Comparison of ENCODE assay signal across 17 cellular contexts in the genomic region with DNA sequence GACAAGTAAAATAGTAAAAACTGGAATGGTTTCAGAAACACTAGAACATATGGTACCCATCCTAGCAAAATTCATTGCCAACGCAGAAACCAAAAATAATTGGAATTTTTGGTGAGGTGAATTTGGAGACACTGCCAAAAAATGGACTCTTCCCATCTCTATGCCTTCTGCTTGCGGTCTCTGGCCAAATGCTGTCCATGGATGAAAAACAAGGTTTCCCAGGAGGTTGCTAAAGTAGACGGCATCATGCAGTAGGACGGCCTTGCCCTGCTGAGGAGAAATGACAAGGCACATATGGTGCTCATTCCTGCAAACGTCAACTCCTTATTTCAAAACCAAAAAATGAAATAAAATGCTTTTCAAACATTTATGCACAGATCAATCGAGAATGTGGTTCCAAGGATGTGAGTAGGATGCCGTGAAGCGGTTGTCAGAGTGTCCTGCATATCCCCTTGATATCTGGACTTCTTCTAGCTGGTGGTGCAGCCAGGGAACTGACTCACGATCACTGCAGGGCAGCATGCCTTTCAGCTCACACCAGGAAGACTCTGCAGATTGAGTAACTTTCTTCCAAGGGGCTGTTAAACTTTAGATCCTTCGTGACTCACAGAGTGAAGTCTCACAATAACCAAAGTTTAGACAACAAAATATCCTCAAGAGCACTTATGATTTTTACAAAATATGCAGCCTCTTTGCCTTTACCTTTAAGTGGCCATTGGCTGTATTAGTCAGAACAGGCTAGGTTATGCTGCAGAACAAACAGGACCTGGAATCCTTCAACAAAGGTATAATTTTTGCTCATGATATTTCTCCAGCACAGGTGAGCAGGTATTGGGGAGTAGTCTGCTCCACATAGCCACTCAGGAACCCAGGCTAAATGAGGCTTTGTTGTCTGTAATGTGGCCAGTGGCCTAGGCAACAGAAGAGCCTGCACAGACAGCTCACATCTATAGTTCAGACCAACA.
A peak's percentile ranks its signal among the peaks of the same experiment; 100 is the strongest.
DNase-seq lines count a peak whose midpoint lies in the region; ATAC-seq and TF ChIP-seq lines count a peak whose summit lies in the region.
"Had no signal": no experiment of that assay in that cellular context is flagged by ENCODE, and none has a peak within 500 bp of the region (broad histone marks: within the 10 kb centered on the region; RNA-seq: fewer than 3 reads in every experiment).

No MANE protein-coding gene starts in this region.

- no peaks in the 10 kb centered on the region for H3K9me3 ChIP-seq in body of pancreas
- H3K9me3 ChIP-seq: ascending aorta, mucosa of descending colon, upper lobe of right lung had no signal

- no peak overlapping the region for H3K27ac ChIP-seq in body of pancreas
- H3K27ac ChIP-seq: ascending aorta, upper lobe of right lung had no signal

- no peaks in the 10 kb centered on the region for H3K4me1 ChIP-seq in body of pancreas
- H3K4me1 ChIP-seq: ascending aorta, upper lobe of right lung had no signal

- H3K4me3 Mint-ChIP-seq in stimulated activated naive B cell treated with anti-CD40 and anti-IgM and Interleukin-4, amounts not matched to agents 10 μg/mL and 1 μg/mL and 100 μg/mL, for 72 hours: no peak overlapping the region
- H3K4me3 Mint-ChIP-seq: activated T-helper 1 cell treated with anti-CD3 and anti-CD28 coated beads, Interleukin-12 subunit alpha, Interleukin-12 subunit beta, Interleukin-2, Interleukin-4 antibody, amounts not matched to agents 30 ng/mL and 10 ng/mL and 1 ng/mL, durations not matched to agents 14 hours and 24 hours and 36 hours; T-helper 17 cell had no signal

- DNase-seq in AG08396 (ENCODE audit: low spot score) (peak; percentile 73), HS-5 (ENCODE audit: low read depth) (peak; percentile 70), body of pancreas (peak in 1 of 4 donors; percentile 13), foreskin fibroblast (peak; percentile 96), DMS53 (lab: John Stamatoyannopoulos, UW) (no peak), NCI-H2081 (lab: John Stamatoyannopoulos, UW) (no peak)
- no peak for DNase-seq in effector CD4-positive, alpha-beta T cell
- no peak for DNase-seq in stimulated activated naive B cell treated with anti-CD40 and anti-IgM and Interleukin-4, amounts not matched to agents 10 μg/mL and 1 μg/mL and 100 μg/mL, for 72 hours
- DNase-seq: activated CD4-positive, alpha-beta T cell treated with anti-CD3 and anti-CD28 coated beads for 4 hours; mucosa of descending colon; NCI-H345; posterior cingulate gyrus; T-helper 17 cell; upper lobe of right lung had no signal

- H3K36me3 ChIP-seq in body of pancreas (replicated peaks in 1 of 2; ENCODE audit: insufficient read depth in 1 of 2, low read depth in 2 of 2): no peaks in the 10 kb centered on the region
- H3K36me3 ChIP-seq: ascending aorta, upper lobe of right lung had no signal

- 82 to 84% methylated on average over 10 of the region's 10 CpGs for WGBS in body of pancreas, 2 donors

- peaks cover 1 to 4% of the 10 kb centered on the region in 2 donors for H3K9me3 Mint-ChIP-seq in stimulated activated naive B cell treated with anti-CD40 and anti-IgM and Interleukin-4, amounts not matched to agents 10 μg/mL and 1 μg/mL and 100 μg/mL, for 72 hours
- H3K9me3 Mint-ChIP-seq: activated T-helper 1 cell treated with anti-CD3 and anti-CD28 coated beads, Interleukin-12 subunit alpha, Interleukin-12 subunit beta, Interleukin-2, Interleukin-4 antibody, amounts not matched to agents 30 ng/mL and 10 ng/mL and 1 ng/mL, durations not matched to agents 14 hours and 24 hours and 36 hours had no signal

- no peaks in the 10 kb centered on the region for H3K27me3 Mint-ChIP-seq in stimulated activated naive B cell treated with anti-CD40 and anti-IgM and Interleukin-4, amounts not matched to agents 10 μg/mL and 1 μg/mL and 100 μg/mL, for 72 hours

- peaks cover 43 to 56% of the 10 kb centered on the region in 2 donors for H3K4me1 Mint-ChIP-seq in stimulated activated naive B cell treated with anti-CD40 and anti-IgM and Interleukin-4, amounts not matched to agents 10 μg/mL and 1 μg/mL and 100 μg/mL, for 72 hours

- H3K27me3 ChIP-seq in body of pancreas: no peaks in the 10 kb centered on the region
- H3K27me3 ChIP-seq: ascending aorta, upper lobe of right lung had no signal

- no peak overlapping the region for H3K27ac Mint-ChIP-seq in stimulated activated naive B cell treated with anti-CD40 and anti-IgM and Interleukin-4, amounts not matched to agents 10 μg/mL and 1 μg/mL and 100 μg/mL, for 72 hours
- H3K27ac Mint-ChIP-seq: activated T-helper 1 cell treated with anti-CD3 and anti-CD28 coated beads, Interleukin-12 subunit alpha, Interleukin-12 subunit beta, Interleukin-2, Interleukin-4 antibody, amounts not matched to agents 30 ng/mL and 10 ng/mL and 1 ng/mL, durations not matched to agents 14 hours and 24 hours and 36 hours; T-helper 17 cell had no signal

- no peak for TF ChIP-seq POLR2A in body of pancreas (IDR thresholded peaks at IDR 0.05)

- ATAC-seq in body of pancreas: peak; percentile 24
- no peak for ATAC-seq in stimulated activated naive B cell treated with anti-CD40 and anti-IgM and Interleukin-4, amounts not matched to agents 10 μg/mL and 1 μg/mL and 100 μg/mL, for 72 hours (replicated peaks)
- ATAC-seq: Panc1, T-helper 17 cell, upper lobe of right lung had no signal

- H3K4me3 ChIP-seq in body of pancreas (no peak overlapping the region), foreskin fibroblast (ENCODE audit: low read depth in 1 of 2, low read length in 2 of 2) (no peak overlapping the region)
- H3K4me3 ChIP-seq: ascending aorta, mucosa of descending colon, upper lobe of right lung had no signal

- TF ChIP-seq CTCF in body of pancreas (IDR thresholded peaks at IDR 0.05) (no peak), foreskin fibroblast (IDR thresholded peaks at IDR 0.05; ENCODE audit: low read depth, low read length) (peak; percentile 28)

- H3K36me3 Mint-ChIP-seq in stimulated activated naive B cell treated with anti-CD40 and anti-IgM and Interleukin-4, amounts not matched to agents 10 μg/mL and 1 μg/mL and 100 μg/mL, for 72 hours: peaks cover 0 to 2% of the 10 kb centered on the region in 2 donors

- intact Hi-C loops in body of pancreas (cut with DNase I): no loop called here

Comparison
In these comparisons a context has a peak if more than half of its experiments do, and no peak if none do; other contexts are left out.
1. DNase-seq: peak in AG08396 (single experiment), HS-5 (single experiment) and foreskin fibroblast (2 of 2); none in DMS53 (single experiment), effector CD4-positive, alpha-beta T cell (single experiment), NCI-H2081 (0 of 2) and stimulated activated naive B cell treated with anti-CD40 and anti-IgM and Interleukin-4, amounts not matched to agents 10 μg/mL and 1 μg/mL and 100 μg/mL, for 72 hours (single experiment).